13 cellular contexts compared by ENCODE assay signal in genomic region chr3:128307781-128308469, GRCh38.
DNase-seq lines count a peak whose midpoint lies in the region; ATAC-seq and TF ChIP-seq lines count a peak whose summit lies in the region.
"Had no signal": no experiment of that assay in that cellular context is flagged by ENCODE, and none has a peak within 500 bp of the region (broad histone marks: within the 10 kb centered on the region; RNA-seq: fewer than 3 reads in every experiment).

No MANE protein-coding gene starts in this region.

- no peaks in the 10 kb centered on the region for H3K36me3 ChIP-seq in ovary
- H3K36me3 ChIP-seq in CD8-positive, alpha-beta memory T cell (ENCODE audit: insufficient read depth, low read length) = no peaks in the 10 kb centered on the region
- H3K36me3 ChIP-seq: HAP-1, SJCRH30 had no signal

- TF ChIP-seq CTCF in ovary (IDR thresholded peaks at IDR 0.05) = no peak

- H3K4me1 ChIP-seq in right cardiac atrium (ENCODE audit: control insufficient read depth, insufficient read depth, low read length) (peaks cover 12% of the 10 kb centered on the region), ovary (ENCODE audit: insufficient read depth) (peaks cover 7% of the 10 kb centered on the region)
- H3K4me1 ChIP-seq in CD8-positive, alpha-beta memory T cell (ENCODE audit: insufficient read depth, low read length) = peaks cover 3% of the 10 kb centered on the region
- H3K4me1 ChIP-seq: SJCRH30 had no signal

- no peak overlapping the region for H3K4me3 Mint-ChIP-seq in activated T-helper 2 cell treated with anti-CD3 and anti-CD28 coated beads, Interferon-gamma antibody, Interleukin-2, Interleukin-4, amounts not matched to agents 10 μg/mL and 5 μg/mL and 100 μg/mL, durations not matched to agents 14 hours and 24 hours and 36 hours (ENCODE audit: low read depth)
- H3K4me3 Mint-ChIP-seq in T-helper 2 cell treated with Interferon-gamma antibody and Interleukin-4, amounts not matched to agents 5 μg/mL and 100 μg/mL, for 36 hours = no peak overlapping the region
- peak overlapping the region in 1 of 7 donors; percentile 28 for H3K4me3 Mint-ChIP-seq in CD8-positive, alpha-beta memory T cell

- H3K27me3 Mint-ChIP-seq in activated T-helper 2 cell treated with anti-CD3 and anti-CD28 coated beads, Interferon-gamma antibody, Interleukin-2, Interleukin-4, amounts not matched to agents 10 μg/mL and 5 μg/mL and 100 μg/mL, durations not matched to agents 14 hours and 24 hours and 36 hours (ENCODE audit: low read depth) = no peaks in the 10 kb centered on the region
- no peaks in the 10 kb centered on the region for H3K27me3 Mint-ChIP-seq in T-helper 2 cell treated with Interferon-gamma antibody and Interleukin-4, amounts not matched to agents 5 μg/mL and 100 μg/mL, for 36 hours (ENCODE audit: low read depth)
- H3K27me3 Mint-ChIP-seq in CD8-positive, alpha-beta memory T cell = no peaks in the 10 kb centered on the region

- H3K4me3 ChIP-seq in right cardiac atrium (ENCODE audit: low read length) (no peak overlapping the region), ovary (no peak overlapping the region)
- no peak overlapping the region for H3K4me3 ChIP-seq in CD8-positive, alpha-beta memory T cell (ENCODE audit: low read length)
- H3K4me3 ChIP-seq: GM12878, HAP-1, SJCRH30 had no signal

- intact Hi-C loops in right cardiac atrium (cut with DNase I) (loop anchor here in 1 of 4 donors (5.0 kb wide), 1 partner anchor 189 kb away; no protein-coding TSS in a partner anchor), cardiac septum (cut with DNase I) (no loop called here), ovary (cut with DNase I) (no loop called here)
- intact Hi-C loops in activated T-helper 2 cell treated with anti-CD3 and anti-CD28 coated beads, Interferon-gamma antibody, Interleukin-2, Interleukin-4, amounts not matched to agents 10 μg/mL and 5 μg/mL and 100 μg/mL, durations not matched to agents 14 hours and 24 hours and 36 hours (cut with micrococcal nuclease) = no loop called here

- WGBS in right cardiac atrium = 87% methylated on average over 6 of the region's 6 CpGs
- WGBS in ovary, 3 donors = 95% methylated on average over 6 of the region's 6 CpGs

- CTCF ChIA-PET in CD8-positive, alpha-beta memory T cell (lab: Charles Lee) = interaction anchor here (0.6 to 1.6 kb wide), 5 partner anchors 8 to 15 kb away, joined by 3 to 10 read pairs (median 4); no protein-coding TSS in a partner anchor

- H3K27ac ChIP-seq in right cardiac atrium (ENCODE audit: low read length) (peak overlapping the region; percentile 7), ovary (no peak overlapping the region)
- H3K27ac ChIP-seq in CD8-positive, alpha-beta memory T cell (ENCODE audit: low read depth, low read length) = no peak overlapping the region
- H3K27ac ChIP-seq: SJCRH30 had no signal

- POLR2A ChIA-PET in CD8-positive, alpha-beta memory T cell (lab: Charles Lee) = no interaction called here

- H3K36me3 Mint-ChIP-seq in activated T-helper 2 cell treated with anti-CD3 and anti-CD28 coated beads, Interferon-gamma antibody, Interleukin-2, Interleukin-4, amounts not matched to agents 10 μg/mL and 5 μg/mL and 100 μg/mL, durations not matched to agents 14 hours and 24 hours and 36 hours (ENCODE audit: low read depth) = peaks cover 3% of the 10 kb centered on the region
- peaks cover 2% of the 10 kb centered on the region for H3K36me3 Mint-ChIP-seq in T-helper 2 cell treated with Interferon-gamma antibody and Interleukin-4, amounts not matched to agents 5 μg/mL and 100 μg/mL, for 36 hours (ENCODE audit: low read depth)
- H3K36me3 Mint-ChIP-seq in CD8-positive, alpha-beta memory T cell = peaks cover 7 to 23% (median 21%) of the 10 kb centered on the region in 3 donors

- no peak for TF ChIP-seq EP300 in ovary (IDR thresholded peaks at IDR 0.05)

- DNase-seq in right cardiac atrium (no peak), cardiac septum (ENCODE audit: low spot score) (no peak), mucosa of gallbladder (ENCODE audit: low spot score) (peak; percentile 6), ovary (no peak)
- DNase-seq in activated T-helper 2 cell treated with anti-CD3 and anti-CD28 coated beads, Interferon-gamma antibody, Interleukin-2, Interleukin-4, amounts not matched to agents 10 μg/mL and 5 μg/mL and 100 μg/mL, durations not matched to agents 14 hours and 24 hours and 36 hours (ENCODE audit: low spot score) = peak; percentile 7
- no peak for DNase-seq in T-helper 2 cell treated with Interferon-gamma antibody and Interleukin-4, amounts not matched to agents 5 μg/mL and 100 μg/mL, for 36 hours (ENCODE audit: low spot score)
- no peak for DNase-seq in CD8-positive, alpha-beta memory T cell
- DNase-seq: DMS153, Karpas-422, NCI-H2029 treated with DMSO at 0.1 percent for 48 hours had no signal

- ATAC-seq in right cardiac atrium = no peak
- ATAC-seq: GM12878 had no signal

- H3K9me3 ChIP-seq in right cardiac atrium (ENCODE audit: control insufficient read depth, low read length) (no peaks in the 10 kb centered on the region), ovary (no peaks in the 10 kb centered on the region)
- no peaks in the 10 kb centered on the region for H3K9me3 ChIP-seq in CD8-positive, alpha-beta memory T cell (ENCODE audit: low read length)
- H3K9me3 ChIP-seq: HAP-1, SJCRH30 had no signal

- no peaks in the 10 kb centered on the region for H3K4me1 Mint-ChIP-seq in activated T-helper 2 cell treated with anti-CD3 and anti-CD28 coated beads, Interferon-gamma antibody, Interleukin-2, Interleukin-4, amounts not matched to agents 10 μg/mL and 5 μg/mL and 100 μg/mL, durations not matched to agents 14 hours and 24 hours and 36 hours (ENCODE audit: low read depth)
- H3K4me1 Mint-ChIP-seq in T-helper 2 cell treated with Interferon-gamma antibody and Interleukin-4, amounts not matched to agents 5 μg/mL and 100 μg/mL, for 36 hours (ENCODE audit: low read depth) = no peaks in the 10 kb centered on the region
- peaks cover 0 to 4% (median 2%) of the 10 kb centered on the region in 3 donors for H3K4me1 Mint-ChIP-seq in CD8-positive, alpha-beta memory T cell

- no peak for TF ChIP-seq POLR2A in ovary (IDR thresholded peaks at IDR 0.05)

- H3K27ac Mint-ChIP-seq in activated T-helper 2 cell treated with anti-CD3 and anti-CD28 coated beads, Interferon-gamma antibody, Interleukin-2, Interleukin-4, amounts not matched to agents 10 μg/mL and 5 μg/mL and 100 μg/mL, durations not matched to agents 14 hours and 24 hours and 36 hours = no peak overlapping the region
- no peak overlapping the region for H3K27ac Mint-ChIP-seq in T-helper 2 cell treated with Interferon-gamma antibody and Interleukin-4, amounts not matched to agents 5 μg/mL and 100 μg/mL, for 36 hours
- peak overlapping the region in 1 of 8 donors; percentile 70 for H3K27ac Mint-ChIP-seq in CD8-positive, alpha-beta memory T cell

- H3K9me3 Mint-ChIP-seq in activated T-helper 2 cell treated with anti-CD3 and anti-CD28 coated beads, Interferon-gamma antibody, Interleukin-2, Interleukin-4, amounts not matched to agents 10 μg/mL and 5 μg/mL and 100 μg/mL, durations not matched to agents 14 hours and 24 hours and 36 hours = no peaks in the 10 kb centered on the region
- no peaks in the 10 kb centered on the region for H3K9me3 Mint-ChIP-seq in T-helper 2 cell treated with Interferon-gamma antibody and Interleukin-4, amounts not matched to agents 5 μg/mL and 100 μg/mL, for 36 hours
- H3K9me3 Mint-ChIP-seq in CD8-positive, alpha-beta memory T cell = no peaks in the 10 kb centered on the region

- H3K27me3 ChIP-seq in right cardiac atrium (ENCODE audit: control insufficient read depth, insufficient read depth) = no peaks in the 10 kb centered on the region
- H3K27me3 ChIP-seq in ovary = no peaks in the 10 kb centered on the region
- no peaks in the 10 kb centered on the region for H3K27me3 ChIP-seq in CD8-positive, alpha-beta memory T cell (ENCODE audit: insufficient read depth, low read length, poor library complexity, severe bottlenecking)
- H3K27me3 ChIP-seq: SJCRH30 had no signal

Comparison
In these comparisons a context has a peak if more than half of its experiments do, and no peak if none do; other contexts are left out.
1. DNase-seq: peak in activated T-helper 2 cell treated with anti-CD3 and anti-CD28 coated beads, Interferon-gamma antibody, Interleukin-2, Interleukin-4, amounts not matched to agents 10 μg/mL and 5 μg/mL and 100 μg/mL, durations not matched to agents 14 hours and 24 hours and 36 hours (single experiment) and mucosa of gallbladder (single experiment); none in right cardiac atrium (0 of 3), cardiac septum (single experiment), T-helper 2 cell treated with Interferon-gamma antibody and Interleukin-4, amounts not matched to agents 5 μg/mL and 100 μg/mL, for 36 hours (single experiment), ovary (0 of 5) and CD8-positive, alpha-beta memory T cell (0 of 5).